In genomic region chr5:876398-877365, GRCh38 we compare ENCODE assay signal across 21 cellular contexts. TPM values are rescaled to one million over a fixed set of nuclear protein-coding genes. Genes with fewer than 3 reads are reported as not detected.
A peak's percentile ranks its signal among the peaks of the same experiment; 100 is the strongest.
DNase-seq lines count a peak whose midpoint lies in the region; ATAC-seq, FAIRE-seq and TF ChIP-seq lines count a peak whose summit lies in the region.
"Had no signal": no experiment of that assay in that cellular context is flagged by ENCODE, and none has a peak within 500 bp of the region (broad histone marks: within the 10 kb centered on the region; RNA-seq: fewer than 3 reads in every experiment).

No MANE protein-coding gene starts in this region.

- no peaks in the 10 kb centered on the region for H4K20me1 ChIP-seq in HepG2 (ENCODE audit: insufficient read depth, low read length)
- no peaks in the 10 kb centered on the region for H4K20me1 ChIP-seq in osteoblast (ENCODE audit: insufficient read depth, low read length)

- H3K9me3 ChIP-seq in HepG2 (ENCODE audit: low read length) (no peaks in the 10 kb centered on the region), right lobe of liver (no peaks in the 10 kb centered on the region), osteoblast (ENCODE audit: low read depth, low read length) (no peaks in the 10 kb centered on the region)
- H3K9me3 ChIP-seq: BLaER1 treated with 17β-estradiol and CSF1 and Interleukin-3, amounts not matched to agents 10 nM and 100 nM had no signal

- no peak overlapping the region for H3K9ac ChIP-seq in HepG2 (ENCODE audit: insufficient read depth, low read depth, low read length)
- H3K9ac ChIP-seq: BLaER1 treated with 17β-estradiol and CSF1 and Interleukin-3, amounts not matched to agents 10 nM and 100 nM had no signal

- no peak overlapping the region for H3K27ac Mint-ChIP-seq in chondrocyte (ENCODE audit: unreplicated experiment)
- H3K27ac Mint-ChIP-seq: CD8-positive, alpha-beta memory T cell; HFFc6 had no signal

- intact Hi-C loops in HepG2 (cut with micrococcal nuclease; ENCODE audit: unreplicated experiment) (no loop called here), right lobe of liver (cut with DNase I) (no loop called here)

- CTCF ChIA-PET in HepG2 (lab: Yijun Ruan, JAX; ENCODE audit: low intra/inter-chr PET ratio, low total read pairs), result no interaction called here

- no TSS peak for BruUV-seq in HepG2 (replicated peaks; lab: Mats Ljungman, UMichigan)

- in situ Hi-C loops in HepG2 (cut with HindIII; ENCODE audit: extremely low pct_ligation_motif_present, low pct_unique_long_range_greater_than_20kb), result no loop called here

- peaks cover 25 to 68% of the 10 kb centered on the region in 2 experiments for H3K36me3 ChIP-seq in HepG2 (replicated peaks in 1 of 2; ENCODE audit: control insufficient read depth in 1 of 2, insufficient read depth in 2 of 2, low read length in 2 of 2)
- peaks cover 0 to 51% (median 15%) of the 10 kb centered on the region in 4 donors for H3K36me3 ChIP-seq in right lobe of liver
- peaks cover 69% of the 10 kb centered on the region for H3K36me3 ChIP-seq in osteoblast (ENCODE audit: insufficient read depth, low read length)

- H3K27me3 Mint-ChIP-seq in chondrocyte (ENCODE audit: low read depth), result no peaks in the 10 kb centered on the region
- H3K27me3 Mint-ChIP-seq: CD8-positive, alpha-beta memory T cell had no signal

- H2AFZ ChIP-seq in HepG2 (ENCODE audit: low read length) (no peak overlapping the region), osteoblast (ENCODE audit: low read length) (no peak overlapping the region)

- H3K27me3 ChIP-seq in HepG2 (ENCODE audit: control insufficient read depth in 1 of 2, insufficient read depth in 2 of 2, low read length in 2 of 2), result no peaks in the 10 kb centered on the region
- H3K27me3 ChIP-seq in right lobe of liver, result no peaks in the 10 kb centered on the region
- no peaks in the 10 kb centered on the region for H3K27me3 ChIP-seq in osteoblast (ENCODE audit: insufficient read depth, low read length)
- H3K27me3 ChIP-seq: BLaER1 treated with 17β-estradiol and CSF1 and Interleukin-3, amounts not matched to agents 10 nM and 100 nM had no signal

- FAIRE-seq in HepG2 (lab: Jason Lieb, UNC), result no peak
- FAIRE-seq: GM12891, GM18507 had no signal

- H3K4me3 ChIP-seq in HepG2 (replicated peaks in 1 of 3; ENCODE audit: insufficient read depth in 1 of 3, low read depth in 2 of 3, low read length in 3 of 3), result no peak overlapping the region
- H3K4me3 ChIP-seq in right lobe of liver, result no peak overlapping the region
- H3K4me3 ChIP-seq in osteoblast (ENCODE audit: insufficient read depth, low read length), result no peak overlapping the region
- H3K4me3 ChIP-seq: BLaER1 treated with 17β-estradiol and CSF1 and Interleukin-3, amounts not matched to agents 10 nM and 100 nM had no signal

- POLR2A ChIA-PET in HepG2 (lab: Yijun Ruan, JAX), result no interaction called here

- no peak overlapping the region for H3K27ac ChIP-seq in HepG2 (ENCODE audit: extremely low read length, insufficient read depth, low read length)
- no peak overlapping the region for H3K27ac ChIP-seq in right lobe of liver
- no peak overlapping the region for H3K27ac ChIP-seq in osteoblast (ENCODE audit: low read depth, low read length)
- H3K27ac ChIP-seq: BLaER1 treated with 17β-estradiol and CSF1 and Interleukin-3, amounts not matched to agents 10 nM and 100 nM had no signal

- H3K4me1 ChIP-seq in HepG2 (ENCODE audit: insufficient read depth, low read length) (no peaks in the 10 kb centered on the region), right lobe of liver (no peaks in the 10 kb centered on the region), osteoblast (ENCODE audit: insufficient read depth, low read length) (no peaks in the 10 kb centered on the region)

- DNase-seq in HepG2 (ENCODE audit: low spot score) (no peak), right lobe of liver (no peak), chondrocyte (ENCODE audit: low spot score) (peak; percentile 68), osteoblast (ENCODE audit: insufficient read length, low spot score, missing footprints) (peak; percentile 71)
- DNase-seq: 8988T; CD8-positive, alpha-beta memory T cell; COR-L47; DMS 273 treated with DMSO at 0.1 percent for 48 hours; DMS53; DND-41; EL; GOT3; H7; HFFc6 had no signal

- TF ChIP-seq RAD21 in HepG2 (CRISPR knock-in tag; IDR thresholded peaks at IDR 0.05), result no peak

- H3K9me3 Mint-ChIP-seq in chondrocyte (ENCODE audit: low read depth), result no peaks in the 10 kb centered on the region
- H3K9me3 Mint-ChIP-seq: CD8-positive, alpha-beta memory T cell; HFFc6 had no signal

- no peak overlapping the region for H3K4me2 ChIP-seq in HepG2 (ENCODE audit: low read depth, low read length)
- H3K4me2 ChIP-seq in osteoblast (ENCODE audit: insufficient read depth, low read length), result no peak overlapping the region
- H3K4me2 ChIP-seq: BLaER1 treated with 17β-estradiol and CSF1 and Interleukin-3, amounts not matched to agents 10 nM and 100 nM had no signal

- TF ChIP-seq CTCF in HepG2 (CRISPR knock-in tag; IDR thresholded peaks at IDR 0.05) (no peak), right lobe of liver (IDR thresholded peaks at IDR 0.05) (no peak), chondrocyte (IDR thresholded peaks at IDR 0.05) (no peak), osteoblast (IDR thresholded peaks at IDR 0.05; ENCODE audit: extremely low read depth, low read depth, low read length) (no peak)

- H3K4me1 Mint-ChIP-seq in chondrocyte (ENCODE audit: low read depth), result no peaks in the 10 kb centered on the region

- no peak for TF ChIP-seq POLR2A in HepG2 (IDR thresholded peaks at IDR 0.05; ENCODE audit: insufficient read depth in 1 of 2, low read depth in 2 of 2, low read length in 2 of 2)
- no peak for TF ChIP-seq POLR2A in right lobe of liver (IDR thresholded peaks at IDR 0.05)
- TF ChIP-seq POLR2A in GM18505 (IDR thresholded peaks at IDR 0.05; ENCODE audit: borderline replicate concordance, extremely low read depth, insufficient read depth, insufficient read length), result no peak

- H3K79me2 ChIP-seq in HepG2 (ENCODE audit: insufficient read depth, low read length), result no peaks in the 10 kb centered on the region
- peaks cover 17% of the 10 kb centered on the region for H3K79me2 ChIP-seq in osteoblast (ENCODE audit: insufficient read depth, low read length)

- WGBS in HepG2 (ENCODE audit: low lambda C conversion rate), result 98% methylated on average over 23 of the region's 28 CpGs
- 95% methylated on average over 13 of the region's 28 CpGs for WGBS in right lobe of liver (ENCODE audit: insufficient coverage, low coverage, low lambda C conversion rate, missing lambda C conversion rate)

- peaks cover 28% of the 10 kb centered on the region for H3K36me3 Mint-ChIP-seq in chondrocyte (ENCODE audit: low read depth)

- no peak for TF ChIP-seq EP300 in HepG2 (IDR thresholded peaks at IDR 0.05; ENCODE audit: low read depth in 2 of 2, low read length in 2 of 2)
- TF ChIP-seq EP300 in HepG2 (CRISPR knock-in tag; IDR thresholded peaks at IDR 0.05; ENCODE audit: borderline replicate concordance), result no peak

- ATAC-seq in HepG2 (no peak), right lobe of liver (no peak), HG03439 (IDR thresholded peaks at IDR 0.05; ENCODE audit: unreplicated experiment) (no peak), HG03196 (IDR thresholded peaks at IDR 0.05; ENCODE audit: unreplicated experiment) (no peak), GM18505 (IDR thresholded peaks at IDR 0.05; ENCODE audit: unreplicated experiment) (no peak)
- ATAC-seq: HCT116 had no signal

- H3K4me3 Mint-ChIP-seq in chondrocyte (ENCODE audit: unreplicated experiment), result no peak overlapping the region
- H3K4me3 Mint-ChIP-seq: CD8-positive, alpha-beta memory T cell; HFFc6 had no signal

RNA-seq across cellular contexts. Expression of gene BRD9, which starts 15.9 kb away (rescaled TPM):
- total RNA-seq in HepG2 (2016; rRNA removed; fragmentation: Illumina TruSeq; extraction: Trizol), result 20.7 and 22.9 TPM in 2 replicates
- 6.6 and 8.1 TPM in 2 replicates for total RNA-seq in HepG2 (2016; cell fraction: cytosol; rRNA removed; fragmentation: Illumina TruSeq; extraction: Trizol; ENCODE audit: low read depth)
- total RNA-seq in HepG2 (2016; cell fraction: insoluble cytoplasmic fraction; rRNA removed; fragmentation: Illumina TruSeq; extraction: Trizol), result 18.6 and 24.6 TPM in 2 replicates
- total RNA-seq in HepG2 (2016; cell fraction: membrane; rRNA removed; fragmentation: Illumina TruSeq; extraction: Trizol), result 10.4 and 11.6 TPM in 2 replicates
- 30.9 and 31.0 TPM in 2 replicates for total RNA-seq in HepG2 (2016; cell fraction: nucleus; rRNA removed; fragmentation: Illumina TruSeq; extraction: Trizol)
- polyA plus RNA-seq in HepG2 (2011; rRNA removed), result 5.2 and 6.3 TPM in 2 replicates
- 4.5 and 4.6 TPM in 2 replicates for polyA plus RNA-seq in HepG2 (2011; cell fraction: cytosol; rRNA removed)
- polyA plus RNA-seq in HepG2 (2011; cell fraction: nucleus; rRNA removed), result 36.0 and 39.4 TPM in 2 replicates
- 10.7 and 10.9 TPM in 2 replicates for polyA plus RNA-seq in HepG2 (2012)
- polyA plus RNA-seq in HepG2 (2016; cell fraction: cytosol; fragmentation: Illumina TruSeq; extraction: Trizol; ENCODE audit: low read depth), result 2.4 and 2.5 TPM in 2 replicates
- 17.6 and 19.2 TPM in 2 replicates for polyA plus RNA-seq in HepG2 (2016; cell fraction: insoluble cytoplasmic fraction; fragmentation: Illumina TruSeq; extraction: Trizol; ENCODE audit: low read depth)
- 4.9 and 5.4 TPM in 2 replicates for polyA plus RNA-seq in HepG2 (2016; cell fraction: membrane; fragmentation: Illumina TruSeq; extraction: Trizol; ENCODE audit: low read depth)
- polyA plus RNA-seq in HepG2 (2016; cell fraction: nucleus; fragmentation: Illumina TruSeq; extraction: Trizol; ENCODE audit: insufficient read depth, low read depth), result 65.1 and 68.5 TPM in 2 replicates
- 15.9 and 73.1 TPM in 2 replicates for polyA minus RNA-seq in HepG2 (2011; rRNA and poly(A)+ RNA removed; ENCODE audit: low replicate concordance)
- 4.1 and 5.6 TPM in 2 replicates for polyA minus RNA-seq in HepG2 (2011; cell fraction: cytosol; rRNA and poly(A)+ RNA removed)
- polyA minus RNA-seq in HepG2 (2011; cell fraction: nucleus; rRNA and poly(A)+ RNA removed), result 30.7 and 34.1 TPM in 2 replicates
- total RNA-seq in right lobe of liver, result 10 to 100 TPM; 10.7 to 16.7 (median 13.8) TPM
- total RNA-seq in chondrocyte, result 26.5 to 30.4 TPM (median 30.1 TPM) in 3 replicates
- total RNA-seq in osteoblast, result 29.8 and 35.8 TPM in 2 replicates

RNA-seq across cellular contexts. Expression of gene TRIP13, which starts 16.0 kb away (rescaled TPM):
- total RNA-seq in HepG2 (2016; rRNA removed; fragmentation: Illumina TruSeq; extraction: Trizol), result 33.0 and 39.5 TPM in 2 replicates
- 8.1 and 9.8 TPM in 2 replicates for total RNA-seq in HepG2 (2016; cell fraction: cytosol; rRNA removed; fragmentation: Illumina TruSeq; extraction: Trizol; ENCODE audit: low read depth)
- 33.0 and 42.4 TPM in 2 replicates for total RNA-seq in HepG2 (2016; cell fraction: insoluble cytoplasmic fraction; rRNA removed; fragmentation: Illumina TruSeq; extraction: Trizol)
- total RNA-seq in HepG2 (2016; cell fraction: membrane; rRNA removed; fragmentation: Illumina TruSeq; extraction: Trizol), result 19.4 and 20.2 TPM in 2 replicates
- 18.6 TPM in 2 replicates for total RNA-seq in HepG2 (2016; cell fraction: nucleus; rRNA removed; fragmentation: Illumina TruSeq; extraction: Trizol)
- polyA plus RNA-seq in HepG2 (2011; rRNA removed), result 12.8 and 13.5 TPM in 2 replicates
- polyA plus RNA-seq in HepG2 (2011; cell fraction: cytosol; rRNA removed), result 6.1 and 7.0 TPM in 2 replicates
- polyA plus RNA-seq in HepG2 (2011; cell fraction: nucleus; rRNA removed), result 11.6 and 18.6 TPM in 2 replicates
- polyA plus RNA-seq in HepG2 (2012), result 6.5 and 11.3 TPM in 2 replicates
- 4.9 and 6.9 TPM in 2 replicates for polyA plus RNA-seq in HepG2 (2016; cell fraction: cytosol; fragmentation: Illumina TruSeq; extraction: Trizol; ENCODE audit: low read depth)
- 44.2 and 47.5 TPM in 2 replicates for polyA plus RNA-seq in HepG2 (2016; cell fraction: insoluble cytoplasmic fraction; fragmentation: Illumina TruSeq; extraction: Trizol; ENCODE audit: low read depth)
- polyA plus RNA-seq in HepG2 (2016; cell fraction: membrane; fragmentation: Illumina TruSeq; extraction: Trizol; ENCODE audit: low read depth), result 13.5 and 13.6 TPM in 2 replicates
- 42.0 and 45.8 TPM in 2 replicates for polyA plus RNA-seq in HepG2 (2016; cell fraction: nucleus; fragmentation: Illumina TruSeq; extraction: Trizol; ENCODE audit: insufficient read depth, low read depth)
- 6.3 and 101 TPM in 2 replicates for polyA minus RNA-seq in HepG2 (2011; rRNA and poly(A)+ RNA removed; ENCODE audit: low replicate concordance)
- polyA minus RNA-seq in HepG2 (2011; cell fraction: cytosol; rRNA and poly(A)+ RNA removed), result 4.5 and 11.3 TPM in 2 replicates
- 9.2 and 11.7 TPM in 2 replicates for polyA minus RNA-seq in HepG2 (2011; cell fraction: nucleus; rRNA and poly(A)+ RNA removed)
- total RNA-seq in right lobe of liver, result 1 to 10 TPM in 2 of 6 experiments, under 1 TPM in 4; 0.15 to 3.2 (median 0.70) TPM
- 4.9 to 8.1 TPM (median 6.4 TPM) in 3 replicates for total RNA-seq in chondrocyte
- total RNA-seq in osteoblast, result 3.8 and 4.0 TPM in 2 replicates

RNA-seq across cellular contexts. Expression of gene ZDHHC11, which starts 25.9 kb away (rescaled TPM):
- total RNA-seq in HepG2 (2016; rRNA removed; fragmentation: Illumina TruSeq; extraction: Trizol) (1.4 and 4.0 TPM in 2 replicates), right lobe of liver (10 to 100 TPM in 2 of 6 experiments, 1 to 10 TPM in 3, under 1 TPM in 1; 0.50 to 14.4 (median 5.8) TPM), chondrocyte (1.9 to 4.7 TPM (median 2.3 TPM) in 3 replicates), osteoblast (1.2 and 1.8 TPM in 2 replicates)
- 0.51 and 1.4 TPM in 2 replicates for total RNA-seq in HepG2 (2016; cell fraction: cytosol; rRNA removed; fragmentation: Illumina TruSeq; extraction: Trizol; ENCODE audit: low read depth)
- 0.67 and 5.3 TPM in 2 replicates for total RNA-seq in HepG2 (2016; cell fraction: insoluble cytoplasmic fraction; rRNA removed; fragmentation: Illumina TruSeq; extraction: Trizol)
- 1.5 and 2.0 TPM in 2 replicates for total RNA-seq in HepG2 (2016; cell fraction: membrane; rRNA removed; fragmentation: Illumina TruSeq; extraction: Trizol)
- 8.6 and 9.6 TPM in 2 replicates for total RNA-seq in HepG2 (2016; cell fraction: nucleus; rRNA removed; fragmentation: Illumina TruSeq; extraction: Trizol)
- 2.1 and 2.2 TPM in 2 replicates for polyA plus RNA-seq in HepG2 (2011; rRNA removed)
- 1.6 and 2.1 TPM in 2 replicates for polyA plus RNA-seq in HepG2 (2011; cell fraction: cytosol; rRNA removed)
- 24.0 and 31.7 TPM in 2 replicates for polyA plus RNA-seq in HepG2 (2011; cell fraction: nucleus; rRNA removed)
- 3.2 and 7.4 TPM in 2 replicates for polyA plus RNA-seq in HepG2 (2012)
- 0.68 and 0.74 TPM in 2 replicates for polyA plus RNA-seq in HepG2 (2016; cell fraction: cytosol; fragmentation: Illumina TruSeq; extraction: Trizol; ENCODE audit: low read depth)
- 1.2 and 2.3 TPM in 2 replicates for polyA plus RNA-seq in HepG2 (2016; cell fraction: insoluble cytoplasmic fraction; fragmentation: Illumina TruSeq; extraction: Trizol; ENCODE audit: low read depth)
- 0.83 and 1.1 TPM in 2 replicates for polyA plus RNA-seq in HepG2 (2016; cell fraction: membrane; fragmentation: Illumina TruSeq; extraction: Trizol; ENCODE audit: low read depth)
- polyA plus RNA-seq in HepG2 (2016; cell fraction: nucleus; fragmentation: Illumina TruSeq; extraction: Trizol; ENCODE audit: insufficient read depth, low read depth), result 21.9 and 23.7 TPM in 2 replicates
- polyA minus RNA-seq in HepG2 (2011; rRNA and poly(A)+ RNA removed; ENCODE audit: low replicate concordance), result 7.7 and 72.5 TPM in 2 replicates
- polyA minus RNA-seq in HepG2 (2011; cell fraction: cytosol; rRNA and poly(A)+ RNA removed), result 2.5 TPM in 1 of 2 replicates, not detected in the other
- polyA minus RNA-seq in HepG2 (2011; cell fraction: nucleus; rRNA and poly(A)+ RNA removed), result 12.6 and 14.9 TPM in 2 replicates
- polyA plus RNA-seq: CD8-positive, alpha-beta memory T cell had no signal

Comparison
In these comparisons a context has a peak if more than half of its experiments do, and no peak if none do; other contexts are left out.
1. DNase-seq: peak in chondrocyte (single experiment) and osteoblast (single experiment); none in HepG2 (single experiment) and right lobe of liver (0 of 3).